ENCODE assay signal across 28 cellular contexts in genomic region chr11:132068556-132068955, GRCh38.
"Had no signal": no experiment of that assay in that cellular context is flagged by ENCODE, and none has a peak within 500 bp of the region (broad histone marks: within the 10 kb centered on the region; RNA-seq: fewer than 3 reads in every experiment).

No MANE protein-coding gene starts in this region.

- H3K36me3 Mint-ChIP-seq: activated naive CD8-positive, alpha-beta T cell; naive thymus-derived CD8-positive, alpha-beta T cell; stimulated activated memory B cell treated with anti-CD40 and anti-IgM and Interleukin-4, amounts not matched to agents 10 μg/mL and 1 μg/mL and 100 μg/mL, for 72 hours had no signal

- H3K4me3 ChIP-seq: adrenal gland, ascending aorta, esophagus squamous epithelium, heart left ventricle, ovary, prostate gland, skin epidermis, stomach, suprapubic skin, tibial nerve had no signal

- H3K27ac Mint-ChIP-seq: activated naive CD8-positive, alpha-beta T cell; activated T-cell treated with anti-CD3 and anti-CD28 coated beads, Interleukin-2, amount 50 U/mL, for 24 hours; activated T-helper 2 cell treated with anti-CD3 and anti-CD28 coated beads, Interferon-gamma antibody, Interleukin-2, Interleukin-4, amounts not matched to agents 10 μg/mL and 5 μg/mL and 100 μg/mL, durations not matched to agents 14 hours and 24 hours and 36 hours; effector memory CD8-positive, alpha-beta T cell; naive thymus-derived CD8-positive, alpha-beta T cell; stimulated activated memory B cell treated with anti-CD40 and anti-IgM and Interleukin-4, amounts not matched to agents 10 μg/mL and 1 μg/mL and 100 μg/mL, for 72 hours; WTC11 had no signal

- H3K27ac ChIP-seq: adrenal gland, ascending aorta, esophagus squamous epithelium, heart left ventricle, ovary, prostate gland, stomach, suprapubic skin, tibial nerve had no signal

- H3K4me3 Mint-ChIP-seq: activated naive CD8-positive, alpha-beta T cell; activated T-cell treated with anti-CD3 and anti-CD28 coated beads, Interleukin-2, amount 50 U/mL, for 24 hours; effector memory CD8-positive, alpha-beta T cell; naive thymus-derived CD8-positive, alpha-beta T cell; stimulated activated memory B cell treated with anti-CD40 and anti-IgM and Interleukin-4, amounts not matched to agents 10 μg/mL and 1 μg/mL and 100 μg/mL, for 72 hours; WTC11 had no signal

- H3K4me1 Mint-ChIP-seq: naive thymus-derived CD8-positive, alpha-beta T cell; stimulated activated memory B cell treated with anti-CD40 and anti-IgM and Interleukin-4, amounts not matched to agents 10 μg/mL and 1 μg/mL and 100 μg/mL, for 72 hours had no signal

- ATAC-seq: effector memory CD8-positive, alpha-beta T cell; heart left ventricle; left colon; naive thymus-derived CD8-positive, alpha-beta T cell; stimulated activated memory B cell treated with anti-CD40 and anti-IgM and Interleukin-4, amounts not matched to agents 10 μg/mL and 1 μg/mL and 100 μg/mL, for 72 hours; WTC11 had no signal

- H3K4me1 ChIP-seq: adrenal gland, ascending aorta, prostate gland, stomach, suprapubic skin had no signal

- DNase-seq: activated CD4-positive, alpha-beta T cell treated with anti-CD3 and anti-CD28 coated beads, Interleukin-2, amount 50 U/mL, for 4 hours; activated CD8-positive, alpha-beta memory T cell treated with anti-CD3 and anti-CD28 coated beads for 24 hours; activated CD8-positive, alpha-beta memory T cell treated with anti-CD3 and anti-CD28 coated beads, Interleukin-2, amount 50 U/mL, for 4 hours; activated naive CD4-positive, alpha-beta T cell; activated T-cell treated with anti-CD3 and anti-CD28 coated beads, Interleukin-2, amount 50 U/mL, for 24 hours; adrenal gland; central memory CD4-positive, alpha-beta T cell; effector memory CD8-positive, alpha-beta T cell; esophagus squamous epithelium; heart left ventricle; left colon; mesendoderm; naive thymus-derived CD8-positive, alpha-beta T cell; ovary; stimulated activated CD4-positive, alpha-beta T cell treated with anti-CD3 and anti-CD28 coated beads, Interleukin-15, amount 100 ng/mL, for 24 hours; stomach; T-helper 9 cell had no signal

- FAIRE-seq: colon, keratinocyte had no signal

- H3K9me3 ChIP-seq: adrenal gland, ascending aorta, ovary, prostate gland, stomach, suprapubic skin had no signal

- H3K36me3 ChIP-seq: adrenal gland, ascending aorta, esophagus squamous epithelium, heart left ventricle, ovary, prostate gland, stomach, suprapubic skin, tibial nerve had no signal

- H3K27me3 ChIP-seq: adrenal gland, ascending aorta, esophagus squamous epithelium, heart left ventricle, ovary, stomach, suprapubic skin, tibial nerve had no signal

- H3K27me3 Mint-ChIP-seq: activated T-cell treated with anti-CD3 and anti-CD28 coated beads, Interleukin-2, amount 50 U/mL, for 24 hours; effector memory CD8-positive, alpha-beta T cell; stimulated activated memory B cell treated with anti-CD40 and anti-IgM and Interleukin-4, amounts not matched to agents 10 μg/mL and 1 μg/mL and 100 μg/mL, for 72 hours had no signal
